ENCODE assay signal across 20 cellular contexts in the genomic region with DNA sequence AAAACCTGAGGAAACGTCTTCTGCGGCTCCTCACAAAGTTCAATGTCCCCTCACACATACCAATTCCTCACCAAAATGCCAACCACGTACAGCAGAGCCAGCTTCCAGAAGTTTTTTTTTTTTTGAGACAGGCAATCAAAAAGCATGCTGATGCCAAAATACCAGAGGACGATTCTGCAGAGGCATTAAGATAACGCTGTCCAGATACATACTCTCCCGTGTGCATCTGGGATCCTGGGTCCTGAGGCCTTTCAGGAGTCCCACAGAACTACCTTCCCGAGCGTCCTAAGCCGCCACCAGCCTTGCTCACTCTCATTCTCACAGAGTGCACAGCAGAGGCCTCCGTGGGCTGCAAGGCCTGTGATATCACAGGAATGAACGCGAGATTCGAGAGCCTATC.
"Had no signal": no experiment of that assay in that cellular context is flagged by ENCODE, and none has a peak within 500 bp of the region (broad histone marks: within the 10 kb centered on the region; RNA-seq: fewer than 3 reads in every experiment).

No MANE protein-coding gene starts in this region.

- H3K4me1 ChIP-seq: prostate gland had no signal

- DNase-seq: activated CD4-positive, alpha-beta memory T cell treated with anti-CD3 and anti-CD28 coated beads, Interleukin-2, amount 10 ng/mL, durations not matched to agents 7 days and 5 days; activated CD4-positive, alpha-beta T cell treated with anti-CD3 and anti-CD28 coated beads for 4 hours; activated naive CD4-positive, alpha-beta T cell treated with Interleukin-2 at 50 U/mL for 16 hours; activated naive CD8-positive, alpha-beta T cell treated with anti-CD3 and anti-CD28 coated beads, Interleukin-2, amount 10 ng/mL, durations not matched to agents 7 days and 5 days; activated T-cell treated with anti-CD3 and anti-CD28 coated beads, Interleukin-2, amount 50 U/mL, for 24 hours; body of pancreas; central memory CD4-positive, alpha-beta T cell; dorsolateral prefrontal cortex; mammary epithelial cell; mucosa of descending colon; naive B cell; stimulated activated CD4-positive, alpha-beta T cell treated with anti-CD3 and anti-CD28 coated beads, Interleukin-4, amount 100 ng/mL, for 24 hours; WERI-Rb-1 had no signal

- H3K27me3 Mint-ChIP-seq: activated CD4-positive, alpha-beta memory T cell treated with anti-CD3 and anti-CD28 coated beads, Interleukin-2, amount 10 ng/mL, durations not matched to agents 7 days and 5 days; activated naive CD8-positive, alpha-beta T cell treated with anti-CD3 and anti-CD28 coated beads, Interleukin-2, amount 10 ng/mL, durations not matched to agents 7 days and 5 days; activated T-cell treated with anti-CD3 and anti-CD28 coated beads, Interleukin-2, amount 50 U/mL, for 24 hours; naive B cell; stimulated activated memory B cell treated with anti-CD40 and anti-IgM and Interleukin-4, amounts not matched to agents 10 μg/mL and 1 μg/mL and 100 μg/mL, for 72 hours had no signal

- H3K27me3 ChIP-seq: body of pancreas, dorsolateral prefrontal cortex had no signal

- H3K9me3 Mint-ChIP-seq: activated CD4-positive, alpha-beta memory T cell treated with anti-CD3 and anti-CD28 coated beads, Interleukin-2, amount 10 ng/mL, durations not matched to agents 7 days and 5 days; activated naive CD8-positive, alpha-beta T cell treated with anti-CD3 and anti-CD28 coated beads, Interleukin-2, amount 10 ng/mL, durations not matched to agents 7 days and 5 days; activated T-cell treated with anti-CD3 and anti-CD28 coated beads, Interleukin-2, amount 50 U/mL, for 24 hours; activated T-helper 2 cell treated with anti-CD3 and anti-CD28 coated beads, Interferon-gamma antibody, Interleukin-2, Interleukin-4, amounts not matched to agents 10 μg/mL and 5 μg/mL and 100 μg/mL, durations not matched to agents 14 hours and 24 hours and 36 hours; naive B cell; neural crest cell; stimulated activated memory B cell treated with anti-CD40 and anti-IgM and Interleukin-4, amounts not matched to agents 10 μg/mL and 1 μg/mL and 100 μg/mL, for 72 hours had no signal

- H3K27ac ChIP-seq: body of pancreas, prostate gland, thoracic aorta, WERI-Rb-1 had no signal

- ATAC-seq: body of pancreas; left lobe of liver; mucosa of descending colon; sciatic nerve; stimulated activated memory B cell treated with anti-CD40 and anti-IgM and Interleukin-4, amounts not matched to agents 10 μg/mL and 1 μg/mL and 100 μg/mL, for 72 hours had no signal

- H3K9me3 ChIP-seq: body of pancreas, mucosa of descending colon, prostate gland, thoracic aorta had no signal

- H3K4me3 Mint-ChIP-seq: activated CD4-positive, alpha-beta memory T cell treated with anti-CD3 and anti-CD28 coated beads, Interleukin-2, amount 10 ng/mL, durations not matched to agents 7 days and 5 days; activated naive CD8-positive, alpha-beta T cell treated with anti-CD3 and anti-CD28 coated beads, Interleukin-2, amount 10 ng/mL, durations not matched to agents 7 days and 5 days; activated T-cell treated with anti-CD3 and anti-CD28 coated beads, Interleukin-2, amount 50 U/mL, for 24 hours; neural crest cell; stimulated activated memory B cell treated with anti-CD40 and anti-IgM and Interleukin-4, amounts not matched to agents 10 μg/mL and 1 μg/mL and 100 μg/mL, for 72 hours had no signal

- H3K27ac Mint-ChIP-seq: activated CD4-positive, alpha-beta memory T cell treated with anti-CD3 and anti-CD28 coated beads, Interleukin-2, amount 10 ng/mL, durations not matched to agents 7 days and 5 days; activated naive CD8-positive, alpha-beta T cell treated with anti-CD3 and anti-CD28 coated beads, Interleukin-2, amount 10 ng/mL, durations not matched to agents 7 days and 5 days; activated T-cell treated with anti-CD3 and anti-CD28 coated beads, Interleukin-2, amount 50 U/mL, for 24 hours; activated T-helper 2 cell treated with anti-CD3 and anti-CD28 coated beads, Interferon-gamma antibody, Interleukin-2, Interleukin-4, amounts not matched to agents 10 μg/mL and 5 μg/mL and 100 μg/mL, durations not matched to agents 14 hours and 24 hours and 36 hours; stimulated activated memory B cell treated with anti-CD40 and anti-IgM and Interleukin-4, amounts not matched to agents 10 μg/mL and 1 μg/mL and 100 μg/mL, for 72 hours had no signal

- H3K36me3 ChIP-seq: prostate gland, thoracic aorta had no signal

- H3K4me3 ChIP-seq: body of pancreas, dorsolateral prefrontal cortex, mucosa of descending colon, prostate gland, thoracic aorta had no signal
